Comparison of ENCODE assay signal across 8 cellular contexts in genomic region chr17:81483085-81483861, GRCh38. TPM values are rescaled to one million over a fixed set of nuclear protein-coding genes. Genes with fewer than 3 reads are reported as not detected.
DNase-seq lines count a peak whose midpoint lies in the region; ATAC-seq and TF ChIP-seq lines count a peak whose summit lies in the region.

No MANE protein-coding gene starts in this region.

- intact Hi-C loops in prostate gland (cut with DNase I), result loop anchor here (5.0 kb wide), 2 partner anchors 96 to 191 kb away; no protein-coding TSS in a partner anchor

- TF ChIP-seq POLR2A in prostate gland (IDR thresholded peaks at IDR 0.05), result no peak

- H3K4me3 ChIP-seq in RWPE2 (ENCODE audit: severe bottlenecking) (no peak overlapping the region), skeletal muscle satellite cell (ENCODE audit: low read length) (peak overlapping the region; percentile 70), prostate gland (no peak overlapping the region), osteoblast (ENCODE audit: insufficient read depth, low read length) (no peak overlapping the region)

- peak; percentile 88 for DNase-seq in GM20000 (ENCODE audit: low spot score)
- DNase-seq in RWPE2 (ENCODE audit: low spot score), result peak; percentile 73
- peak; percentile 61 for DNase-seq in germinal center (ENCODE audit: low spot score)
- DNase-seq in NCI-H510A treated with DMSO at 0.1 percent for 48 hours (lab: John Stamatoyannopoulos, UW), result no peak
- DNase-seq in NK-92 treated with Interleukin-12 subunit alpha and Interleukin-12 subunit beta, amount 100 ng/mL, for 24 hours (lab: John Stamatoyannopoulos, UW), result no peak
- DNase-seq in prostate gland (ENCODE audit: low spot score), result no peak
- no peak for DNase-seq in osteoblast (ENCODE audit: insufficient read length, low spot score, missing footprints)

- H3K27ac ChIP-seq in RWPE2 (ENCODE audit: poor library complexity, severe bottlenecking) (no peak overlapping the region), prostate gland (no peak overlapping the region), osteoblast (ENCODE audit: low read depth, low read length) (no peak overlapping the region)

- ATAC-seq in RWPE2 (ENCODE audit: low read depth), result no peak

- no peaks in the 10 kb centered on the region for H3K27me3 ChIP-seq in RWPE2 (ENCODE audit: insufficient read depth, poor library complexity, severe bottlenecking)
- no peaks in the 10 kb centered on the region for H3K27me3 ChIP-seq in skeletal muscle satellite cell (ENCODE audit: control insufficient read depth, insufficient read depth, low read length)
- no peaks in the 10 kb centered on the region for H3K27me3 ChIP-seq in prostate gland (replicated peaks; ENCODE audit: insufficient read depth)
- no peaks in the 10 kb centered on the region for H3K27me3 ChIP-seq in osteoblast (ENCODE audit: insufficient read depth, low read length)

- no peak overlapping the region for H2AFZ ChIP-seq in osteoblast (ENCODE audit: low read length)

- H3K9me3 ChIP-seq in RWPE2 (ENCODE audit: severe bottlenecking) (no peaks in the 10 kb centered on the region), skeletal muscle satellite cell (replicated peaks; ENCODE audit: low read length) (no peaks in the 10 kb centered on the region), prostate gland (no peaks in the 10 kb centered on the region), osteoblast (ENCODE audit: low read depth, low read length) (no peaks in the 10 kb centered on the region)

- H3K4me2 ChIP-seq in skeletal muscle satellite cell (ENCODE audit: low read length) (peak overlapping the region; percentile 93), osteoblast (ENCODE audit: insufficient read depth, low read length) (no peak overlapping the region)

- H3K36me3 ChIP-seq in RWPE2 (ENCODE audit: low read depth) (no peaks in the 10 kb centered on the region), skeletal muscle satellite cell (ENCODE audit: insufficient read depth, low read length) (no peaks in the 10 kb centered on the region), prostate gland (no peaks in the 10 kb centered on the region), osteoblast (ENCODE audit: insufficient read depth, low read length) (no peaks in the 10 kb centered on the region)

- H3K4me1 ChIP-seq in RWPE2 (ENCODE audit: insufficient read depth, poor library complexity, severe bottlenecking) (peaks cover 3% of the 10 kb centered on the region), skeletal muscle satellite cell (ENCODE audit: control insufficient read depth, insufficient read depth, low read length) (peaks cover 46% of the 10 kb centered on the region), prostate gland (replicated peaks) (peaks cover 8% of the 10 kb centered on the region), osteoblast (ENCODE audit: insufficient read depth, low read length) (peaks cover 20% of the 10 kb centered on the region)

- no peaks in the 10 kb centered on the region for H3K79me2 ChIP-seq in osteoblast (ENCODE audit: insufficient read depth, low read length)

- H4K20me1 ChIP-seq in osteoblast (ENCODE audit: insufficient read depth, low read length), result no peaks in the 10 kb centered on the region

- WGBS in prostate gland, result 76% methylated on average over 26 of the region's 29 CpGs

- no peak overlapping the region for H3K9ac ChIP-seq in skeletal muscle satellite cell (ENCODE audit: low read depth, low read length)

- TF ChIP-seq CTCF in GM20000 (IDR thresholded peaks at IDR 0.05; ENCODE audit: extremely low read depth, missing control alignments), result no peak
- TF ChIP-seq CTCF in RWPE2 (IDR thresholded peaks at IDR 0.05; ENCODE audit: poor library complexity, severe bottlenecking), result no peak
- TF ChIP-seq CTCF in prostate gland (IDR thresholded peaks at IDR 0.05), result no peak
- no peak for TF ChIP-seq CTCF in osteoblast (IDR thresholded peaks at IDR 0.05; ENCODE audit: extremely low read depth, low read depth, low read length)

RNA-seq across cellular contexts. Expression of gene ACTG1, which starts 29.3 kb away (rescaled TPM):
- total RNA-seq in skeletal muscle satellite cell (2012; rRNA removed), result 9,662 and 11,711 TPM in 2 replicates
- total RNA-seq in prostate gland (1,000 to 10,000 TPM; 2,438 to 3,181 TPM), osteoblast (10,373 and 13,273 TPM in 2 replicates)

RNA-seq across cellular contexts. Expression of gene FSCN2, which starts 44.9 kb away (rescaled TPM):
- total RNA-seq in skeletal muscle satellite cell (2012; rRNA removed), result 0.76 and 1.3 TPM in 2 replicates
- 1 to 10 TPM; 3.1 to 5.6 TPM for total RNA-seq in prostate gland
- total RNA-seq in osteoblast, result 2.9 and 5.1 TPM in 2 replicates

Comparison
In these comparisons a context has a peak if more than half of its experiments do, and no peak if none do; other contexts are left out.
1. DNase-seq: peak in GM20000 (single experiment), RWPE2 (single experiment) and germinal center (single experiment); none in NCI-H510A treated with DMSO at 0.1 percent for 48 hours (single experiment), NK-92 treated with Interleukin-12 subunit alpha and Interleukin-12 subunit beta, amount 100 ng/mL, for 24 hours (single experiment), prostate gland (single experiment) and osteoblast (single experiment).